ENCODE assay signal across 18 cellular contexts in genomic region chr17:62852195-62852594, GRCh38. TPM values are rescaled to one million over a fixed set of nuclear protein-coding genes. Genes with fewer than 3 reads are reported as not detected.
DNase-seq lines count a peak whose midpoint lies in the region; ATAC-seq, FAIRE-seq and TF ChIP-seq lines count a peak whose summit lies in the region.
"Had no signal": no experiment of that assay in that cellular context is flagged by ENCODE, and none has a peak within 500 bp of the region (broad histone marks: within the 10 kb centered on the region; RNA-seq: fewer than 3 reads in every experiment).

No MANE protein-coding gene starts in this region.

- H2BK120ac ChIP-seq in trophoblast cell (ENCODE audit: insufficient read depth, low read length, poor library complexity), result no peak overlapping the region

- no peak overlapping the region for H2AFZ ChIP-seq in trophoblast cell (ENCODE audit: insufficient read depth, low read length, poor library complexity)
- H2AFZ ChIP-seq: GM23338 had no signal

- no peak overlapping the region for H4K8ac ChIP-seq in trophoblast cell (ENCODE audit: low read depth, low read length)

- H4K91ac ChIP-seq in trophoblast cell (ENCODE audit: low read depth, low read length), result peak overlapping the region; percentile 28

- H4K12ac ChIP-seq in trophoblast cell (ENCODE audit: low read depth, low read length), result no peak overlapping the region

- DNase-seq in activated effector memory CD4-positive, alpha-beta T cell treated with anti-CD3 and anti-CD28 coated beads, Interleukin-2, amount 50 U/mL, for 16 hours, result peak; percentile 21
- no peak for DNase-seq in activated effector memory CD4-positive, alpha-beta T cell treated with Interleukin-2 at 50 U/mL for 16 hours
- DNase-seq in bronchial epithelial cell (ENCODE audit: low read depth), result peak; percentile 46
- peak; percentile 32 for DNase-seq in epithelial cell of esophagus (ENCODE audit: low read depth)
- DNase-seq in trophoblast cell, result no peak
- DNase-seq: C1 segment of cervical spinal cord; CD4-positive, alpha-beta T cell; DMS79; H7 had no signal

- H3K79me2 ChIP-seq in trophoblast cell (ENCODE audit: control insufficient read depth, insufficient read depth, low read length, poor library complexity), result no peaks in the 10 kb centered on the region

- no peak overlapping the region for H3K4ac ChIP-seq in trophoblast cell (ENCODE audit: low read depth, low read length)

- H3K4me1 ChIP-seq in trophoblast cell (ENCODE audit: control insufficient read depth in 1 of 2, insufficient read depth in 2 of 2, low read length in 2 of 2), result peaks cover 8 to 9% of the 10 kb centered on the region in 2 experiments

- ATAC-seq in GM19023 (IDR thresholded peaks at IDR 0.05; ENCODE audit: unreplicated experiment), result no peak
- ATAC-seq in HG03108 (IDR thresholded peaks at IDR 0.05; ENCODE audit: unreplicated experiment), result no peak
- ATAC-seq: GM23338, HepG2 had no signal

- H3K36me3 ChIP-seq in bronchial epithelial cell (ENCODE audit: control insufficient read depth, insufficient read depth, low read length), result no peaks in the 10 kb centered on the region
- H3K36me3 ChIP-seq in trophoblast cell (ENCODE audit: control insufficient read depth in 1 of 2, insufficient read depth in 2 of 2, low read length in 2 of 2), result no peaks in the 10 kb centered on the region

- H3K27ac ChIP-seq in trophoblast cell (ENCODE audit: low read depth, low read length), result no peak overlapping the region

- H2BK12ac ChIP-seq in trophoblast cell (ENCODE audit: low read length), result peak overlapping the region; percentile 44

- H2AK5ac ChIP-seq in trophoblast cell (ENCODE audit: low read length), result no peak overlapping the region

- TF ChIP-seq CTCF in bronchial epithelial cell (IDR thresholded peaks at IDR 0.05; ENCODE audit: insufficient read depth, low read length, severe bottlenecking) (no peak), epithelial cell of esophagus (IDR thresholded peaks at IDR 0.05; ENCODE audit: insufficient read depth, low read depth, low read length, missing control alignments) (no peak)

- H3K14ac ChIP-seq in trophoblast cell (ENCODE audit: low read length), result no peak overlapping the region

- H3K23ac ChIP-seq in trophoblast cell (ENCODE audit: low read length), result no peak overlapping the region

- H3K9me3 ChIP-seq in trophoblast cell (ENCODE audit: insufficient read depth, low read depth, low read length), result no peaks in the 10 kb centered on the region

- H2BK5ac ChIP-seq in trophoblast cell (ENCODE audit: low read depth, low read length, poor library complexity), result no peak overlapping the region

- WGBS in trophoblast cell (ENCODE audit: extremely low coverage, insufficient coverage, insufficient read length), result no CpG with 5 or more reads among the region's 2 CpGs

- H3K18ac ChIP-seq in trophoblast cell (ENCODE audit: low read length), result no peak overlapping the region

- no peak overlapping the region for H3K4me3 ChIP-seq in bronchial epithelial cell (ENCODE audit: low read depth, low read length)
- H3K4me3 ChIP-seq in epithelial cell of esophagus (ENCODE audit: low read length), result no peak overlapping the region
- H3K4me3 ChIP-seq in trophoblast cell (ENCODE audit: low read depth, low read length), result no peak overlapping the region
- H3K4me3 ChIP-seq: GM23338 had no signal

- H3K9ac ChIP-seq in trophoblast cell (ENCODE audit: low read length), result no peak overlapping the region

- H3K27me3 ChIP-seq in bronchial epithelial cell (ENCODE audit: control insufficient read depth, insufficient read depth, low read length) (no peaks in the 10 kb centered on the region), trophoblast cell (ENCODE audit: insufficient read depth, low read length) (no peaks in the 10 kb centered on the region)

- no peak for FAIRE-seq in bronchial epithelial cell (lab: Jason Lieb, UNC)
- FAIRE-seq: A204.1, GM12891, HepG2, HTR-8/SVneo had no signal

- peaks cover 7% of the 10 kb centered on the region for H3K79me1 ChIP-seq in trophoblast cell (ENCODE audit: low read length)

- H3K4me2 ChIP-seq in trophoblast cell (ENCODE audit: low read length), result no peak overlapping the region
- H3K4me2 ChIP-seq: GM23338 had no signal

RNA-seq across cellular contexts. Expression of gene MARCHF10, which starts 44.1 kb away (rescaled TPM):
- not detected in 2 replicates for total RNA-seq in bronchial epithelial cell
- polyA plus RNA-seq in trophoblast cell (2013), result 0.62 and 0.69 TPM in 2 replicates
- total RNA-seq: B cell; CD4-positive, alpha-beta T cell; G401; GM23338; HepG2 had no signal
- polyA plus RNA-seq: HepG2 had no signal

Comparison
In these comparisons a context has a peak if more than half of its experiments do, and no peak if none do; other contexts are left out.
1. DNase-seq: peak in activated effector memory CD4-positive, alpha-beta T cell treated with anti-CD3 and anti-CD28 coated beads, Interleukin-2, amount 50 U/mL, for 16 hours (single experiment), bronchial epithelial cell (single experiment) and epithelial cell of esophagus (single experiment); none in activated effector memory CD4-positive, alpha-beta T cell treated with Interleukin-2 at 50 U/mL for 16 hours (single experiment) and trophoblast cell (0 of 2).